ENCODE assay signal across 12 cellular contexts in the genomic region with DNA sequence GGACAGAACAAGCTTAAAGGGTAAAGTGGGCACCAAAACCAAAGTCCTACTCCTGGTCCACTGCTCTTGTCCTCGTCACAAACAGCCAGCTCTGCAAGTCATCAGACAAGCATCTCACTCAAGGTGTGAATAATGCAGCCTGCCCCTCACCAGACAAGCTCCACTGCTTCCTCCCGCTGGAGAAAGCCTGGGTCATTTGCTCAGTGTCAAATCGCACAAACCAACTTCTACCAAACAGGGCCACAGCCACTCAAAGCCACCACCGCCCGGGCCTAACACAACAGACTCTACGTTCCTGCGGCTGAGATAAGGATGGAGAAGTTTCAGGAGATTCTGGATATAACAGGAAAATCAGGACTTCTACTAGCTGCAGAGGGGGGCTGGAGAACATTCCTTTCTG. TPM values are rescaled to one million over a fixed set of nuclear protein-coding genes. Genes with fewer than 3 reads are reported as not detected.
DNase-seq lines count a peak whose midpoint lies in the region; ATAC-seq, FAIRE-seq and TF ChIP-seq lines count a peak whose summit lies in the region.
"Had no signal": no experiment of that assay in that cellular context is flagged by ENCODE, and none has a peak within 500 bp of the region (broad histone marks: within the 10 kb centered on the region; RNA-seq: fewer than 3 reads in every experiment).

No MANE protein-coding gene starts in this region.

- TF ChIP-seq CTCF in HFF-Myc (IDR thresholded peaks at IDR 0.05; ENCODE audit: low read depth, low read length, missing control alignments) (no peak), bronchial epithelial cell (IDR thresholded peaks at IDR 0.05; ENCODE audit: insufficient read depth, low read length, severe bottlenecking) (no peak), nephron (IDR thresholded peaks at IDR 0.05; ENCODE audit: unreplicated experiment in 3 of 3) (no peak), lower leg skin (IDR thresholded peaks at IDR 0.05) (no peak), GM13976 (IDR thresholded peaks at IDR 0.05; ENCODE audit: borderline replicate concordance, control extremely low read depth, extremely low read depth, insufficient read depth, missing control alignments) (no peak)

- no peak for TF ChIP-seq POLR2A in lower leg skin (IDR thresholded peaks at IDR 0.05)

- intact Hi-C loops in lower leg skin (cut with DNase I; ENCODE audit: low total_unique reads), result no loop called here

- peak overlapping the region; percentile 74 to 92 (median 84) for H3K4me3 Mint-ChIP-seq in CD4-positive, CD25-positive, alpha-beta regulatory T cell
- H3K4me3 Mint-ChIP-seq in nephron, result peak overlapping the region; percentile 92 to 97 (median 94)
- no peak overlapping the region for H3K4me3 Mint-ChIP-seq in T-helper 2 cell treated with Interferon-gamma antibody and Interleukin-4, amounts not matched to agents 5 μg/mL and 100 μg/mL, for 36 hours

- WGBS in lower leg skin, 2 donors, result 73 to 82% methylated on average over 7 of the region's 7 CpGs

- H3K9me3 Mint-ChIP-seq in CD4-positive, CD25-positive, alpha-beta regulatory T cell, result peaks cover 0 to 4% (median 0%) of the 10 kb centered on the region in 7 donors
- H3K9me3 Mint-ChIP-seq in nephron, result no peaks in the 10 kb centered on the region
- H3K9me3 Mint-ChIP-seq in T-helper 2 cell treated with Interferon-gamma antibody and Interleukin-4, amounts not matched to agents 5 μg/mL and 100 μg/mL, for 36 hours, result no peaks in the 10 kb centered on the region
- H3K9me3 Mint-ChIP-seq: naive B cell had no signal

- DNase-seq in CD4-positive, CD25-positive, alpha-beta regulatory T cell, result no peak
- DNase-seq in HFF-Myc (ENCODE audit: extremely low read depth, low read depth) (no peak), bronchial epithelial cell (ENCODE audit: low read depth) (peak; percentile 59), lower leg skin (ENCODE audit: low spot score in 2 of 2) (no peak), GM13976 (ENCODE audit: low spot score) (no peak)
- no peak for DNase-seq in T-helper 2 cell treated with Interferon-gamma antibody and Interleukin-4, amounts not matched to agents 5 μg/mL and 100 μg/mL, for 36 hours (ENCODE audit: low spot score)
- no peak for DNase-seq in stimulated activated naive CD4-positive, alpha-beta T cell (lab: John Stamatoyannopoulos, UW)
- DNase-seq: naive B cell; NCI-H1694; stimulated activated CD4-positive, alpha-beta T cell treated with anti-CD3 and anti-CD28 coated beads, Interleukin-4, amount 100 ng/mL, for 4 hours had no signal

- H3K36me3 ChIP-seq in CD4-positive, CD25-positive, alpha-beta regulatory T cell (ENCODE audit: control insufficient read depth, insufficient read depth, low read length), result peaks cover 41% of the 10 kb centered on the region
- peaks cover 6% of the 10 kb centered on the region for H3K36me3 ChIP-seq in bronchial epithelial cell (ENCODE audit: control insufficient read depth, insufficient read depth, low read length)

- FAIRE-seq in bronchial epithelial cell (lab: Jason Lieb, UNC), result peak; percentile 7

- H3K27me3 ChIP-seq in CD4-positive, CD25-positive, alpha-beta regulatory T cell (ENCODE audit: control insufficient read depth, insufficient read depth, low read length), result no peaks in the 10 kb centered on the region
- no peaks in the 10 kb centered on the region for H3K27me3 ChIP-seq in bronchial epithelial cell (ENCODE audit: control insufficient read depth, insufficient read depth, low read length)
- H3K27me3 ChIP-seq: gastroesophageal sphincter had no signal

- H3K27ac ChIP-seq in CD4-positive, CD25-positive, alpha-beta regulatory T cell (ENCODE audit: insufficient read depth, low read length, poor library complexity, severe bottlenecking), result no peak overlapping the region

- peaks cover 33% of the 10 kb centered on the region for H3K4me1 ChIP-seq in CD4-positive, CD25-positive, alpha-beta regulatory T cell (ENCODE audit: control insufficient read depth, insufficient read depth, low read length, poor library complexity, severe bottlenecking)

- peaks cover 12% of the 10 kb centered on the region for H3K27me3 Mint-ChIP-seq in CD4-positive, CD25-positive, alpha-beta regulatory T cell
- peaks cover 8% of the 10 kb centered on the region for H3K27me3 Mint-ChIP-seq in nephron (ENCODE audit: low read depth)
- no peaks in the 10 kb centered on the region for H3K27me3 Mint-ChIP-seq in T-helper 2 cell treated with Interferon-gamma antibody and Interleukin-4, amounts not matched to agents 5 μg/mL and 100 μg/mL, for 36 hours (ENCODE audit: low read depth)

- peak overlapping the region in 2 of 3 donors; percentile 7 to 78 for H3K27ac Mint-ChIP-seq in CD4-positive, CD25-positive, alpha-beta regulatory T cell
- H3K27ac Mint-ChIP-seq in nephron, result peak overlapping the region; percentile 22 to 94 (median 40)
- H3K27ac Mint-ChIP-seq in T-helper 2 cell treated with Interferon-gamma antibody and Interleukin-4, amounts not matched to agents 5 μg/mL and 100 μg/mL, for 36 hours, result no peak overlapping the region
- H3K27ac Mint-ChIP-seq: naive B cell had no signal

- H3K4me3 ChIP-seq in CD4-positive, CD25-positive, alpha-beta regulatory T cell (ENCODE audit: low read depth, low read length), result no peak overlapping the region
- H3K4me3 ChIP-seq in HFF-Myc (replicated peaks; ENCODE audit: low read depth, low read length), result peak overlapping the region; percentile 74
- no peak overlapping the region for H3K4me3 ChIP-seq in bronchial epithelial cell (ENCODE audit: low read depth, low read length)
- no peak overlapping the region for H3K4me3 ChIP-seq in lower leg skin (ENCODE audit: low read depth, poor library complexity, severe bottlenecking)

- H3K36me3 Mint-ChIP-seq in CD4-positive, CD25-positive, alpha-beta regulatory T cell, result peaks cover 62% of the 10 kb centered on the region
- peaks cover 65% of the 10 kb centered on the region for H3K36me3 Mint-ChIP-seq in nephron (ENCODE audit: low read depth)
- H3K36me3 Mint-ChIP-seq in T-helper 2 cell treated with Interferon-gamma antibody and Interleukin-4, amounts not matched to agents 5 μg/mL and 100 μg/mL, for 36 hours (ENCODE audit: low read depth), result peaks cover 60% of the 10 kb centered on the region

- ATAC-seq in CD4-positive, CD25-positive, alpha-beta regulatory T cell (ENCODE audit: low read depth in 2 of 2), result no peak
- ATAC-seq: gastroesophageal sphincter had no signal

- peaks cover 30 to 77% (median 49%) of the 10 kb centered on the region in 4 donors for H3K4me1 Mint-ChIP-seq in CD4-positive, CD25-positive, alpha-beta regulatory T cell
- H3K4me1 Mint-ChIP-seq in nephron, result peaks cover 72% of the 10 kb centered on the region
- H3K4me1 Mint-ChIP-seq in T-helper 2 cell treated with Interferon-gamma antibody and Interleukin-4, amounts not matched to agents 5 μg/mL and 100 μg/mL, for 36 hours (ENCODE audit: low read depth), result peaks cover 57% of the 10 kb centered on the region

- no peaks in the 10 kb centered on the region for H3K9me3 ChIP-seq in CD4-positive, CD25-positive, alpha-beta regulatory T cell (ENCODE audit: control insufficient read depth in 2 of 2, low read length in 2 of 2)
- H3K9me3 ChIP-seq: gastroesophageal sphincter had no signal

- in situ Hi-C loops in GM13976 (cut with MboI; ENCODE audit: low sequenced_read_pairs, unreplicated experiment), result no loop called here

RNA-seq across cellular contexts. Expression of a gene that starts 3.3 kb away (rescaled TPM):
- 30.6 TPM for total RNA-seq in CD4-positive, CD25-positive, alpha-beta regulatory T cell
- 1 to 10 TPM; 5.4 to 7.4 (median 6.9) TPM for polyA plus RNA-seq in CD4-positive, CD25-positive, alpha-beta regulatory T cell
- total RNA-seq in bronchial epithelial cell, result 3.5 and 3.7 TPM in 2 replicates
- total RNA-seq in lower leg skin, result 10 to 100 TPM; 19.3 to 40.5 (median 31.3) TPM
